29 cellular contexts compared by ENCODE assay signal in the genomic region with DNA sequence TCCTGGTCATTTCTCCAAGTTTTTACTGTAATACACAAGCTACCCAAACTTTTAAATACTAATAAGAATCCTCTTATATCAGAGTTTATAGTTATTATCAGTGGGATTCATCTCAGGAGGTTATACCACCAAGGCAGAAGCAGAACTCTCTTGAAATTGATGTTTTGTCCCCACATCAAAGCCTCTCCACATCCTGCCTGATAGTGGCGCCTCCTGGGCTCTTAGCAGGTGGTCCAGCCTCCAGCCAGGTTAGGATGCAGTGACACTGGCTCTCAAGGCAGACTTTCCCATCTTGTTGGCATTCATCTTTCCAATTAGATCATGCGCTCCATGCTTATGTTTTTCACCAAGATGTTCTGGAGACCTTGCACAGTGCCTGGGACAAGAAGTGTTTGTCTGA.
"Had no signal": no experiment of that assay in that cellular context is flagged by ENCODE, and none has a peak within 500 bp of the region (broad histone marks: within the 10 kb centered on the region; RNA-seq: fewer than 3 reads in every experiment).

No MANE protein-coding gene starts in this region.

- H3K4me3 Mint-ChIP-seq: naive thymus-derived CD4-positive, alpha-beta T cell; nephron; neural crest cell; stimulated activated naive B cell treated with anti-CD40 and anti-IgM and Interleukin-4, amounts not matched to agents 10 μg/mL and 1 μg/mL and 100 μg/mL, for 72 hours had no signal

- DNase-seq: kidney; left colon; left lung; midbrain; mucosa of descending colon; naive thymus-derived CD4-positive, alpha-beta T cell; nucleus accumbens; pancreas; posterior cingulate gyrus; retina; right cardiac atrium; stimulated activated CD4-positive, alpha-beta T cell treated with anti-CD3 and anti-CD28 coated beads, Interleukin-12 subunit alpha, Interleukin-12 subunit beta, amount 100 ng/mL, for 4 hours; stimulated activated CD4-positive, alpha-beta T cell treated with anti-CD3 and anti-CD28 coated beads, Interleukin-15, amount 100 ng/mL, for 24 hours; stimulated activated CD4-positive, alpha-beta T cell treated with anti-CD3 and anti-CD28 coated beads, Interleukin-2, amount 100 ng/mL, for 24 hours; stimulated activated CD4-positive, alpha-beta T cell treated with anti-CD3 and anti-CD28 coated beads, Interleukin-4, amount 100 ng/mL, for 1 hour; stimulated activated naive B cell treated with anti-CD40 and anti-IgM and Interleukin-4, amounts not matched to agents 10 μg/mL and 1 μg/mL and 100 μg/mL, for 72 hours; stimulated activated naive CD8-positive, alpha-beta T cell treated with anti-CD3 and anti-CD28 coated beads, Interleukin-15, Interleukin-2, amounts not matched to agents 100 U/mL and 50 U/mL, for 24 hours; stomach; testis; thyroid gland; transverse colon; upper lobe of right lung had no signal

- H3K27ac Mint-ChIP-seq: naive thymus-derived CD4-positive, alpha-beta T cell; nephron; stimulated activated naive B cell treated with anti-CD40 and anti-IgM and Interleukin-4, amounts not matched to agents 10 μg/mL and 1 μg/mL and 100 μg/mL, for 72 hours had no signal

- H3K4me1 Mint-ChIP-seq: naive thymus-derived CD4-positive, alpha-beta T cell; nephron; neural crest cell; stimulated activated naive B cell treated with anti-CD40 and anti-IgM and Interleukin-4, amounts not matched to agents 10 μg/mL and 1 μg/mL and 100 μg/mL, for 72 hours had no signal

- H3K4me3 ChIP-seq: hepatocyte, left lung, lung, mucosa of descending colon, pancreas, prostate gland, skin epidermis, stomach, testis, thyroid gland, transverse colon, upper lobe of right lung had no signal

- ATAC-seq: left colon; left lung; mucosa of descending colon; naive thymus-derived CD4-positive, alpha-beta T cell; pancreas; right cardiac atrium; sciatic nerve; stimulated activated naive B cell treated with anti-CD40 and anti-IgM and Interleukin-4, amounts not matched to agents 10 μg/mL and 1 μg/mL and 100 μg/mL, for 72 hours; stimulated activated naive CD8-positive, alpha-beta T cell treated with anti-CD3 and anti-CD28 coated beads, Interleukin-15, Interleukin-2, amounts not matched to agents 100 U/mL and 50 U/mL, for 24 hours; upper lobe of right lung had no signal
